26 cellular contexts compared by ENCODE assay signal in the genomic region with DNA sequence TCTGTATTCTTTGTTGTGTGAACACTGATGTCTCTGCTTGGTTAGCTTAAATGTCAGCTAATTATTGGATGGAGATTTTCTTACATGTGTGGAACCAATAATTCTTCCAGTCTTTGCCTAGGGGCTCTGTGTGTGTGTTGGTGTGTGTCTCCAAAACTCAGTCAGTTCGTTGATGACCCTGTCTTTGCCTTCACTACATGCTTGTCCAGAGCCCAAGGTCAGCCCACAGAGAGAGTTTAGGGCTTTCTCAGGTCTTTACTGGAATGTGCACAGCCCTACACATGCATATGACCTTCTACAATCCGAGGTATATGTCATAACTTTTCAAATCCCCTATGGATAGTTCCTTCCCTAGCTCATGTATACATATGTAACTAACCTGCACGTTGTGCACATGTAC.
"Had no signal": no experiment of that assay in that cellular context is flagged by ENCODE, and none has a peak within 500 bp of the region (broad histone marks: within the 10 kb centered on the region; RNA-seq: fewer than 3 reads in every experiment).

No MANE protein-coding gene starts in this region.

- DNase-seq: stimulated activated CD4-positive, alpha-beta T cell treated with anti-CD3 and anti-CD28 coated beads, Interleukin-2, amount 100 ng/mL, for 48 hours; stimulated activated CD4-positive, alpha-beta T cell treated with anti-CD3 and anti-CD28 coated beads, Interleukin-4, amount 100 ng/mL, for 1 hour; stimulated activated CD4-positive, alpha-beta T cell treated with anti-CD3 and anti-CD28 coated beads, Interleukin-4, amount 100 ng/mL, for 24 hours; stimulated activated CD4-positive, alpha-beta T cell treated with anti-CD3 and anti-CD28 coated beads, Interleukin-4, amount 100 ng/mL, for 4 hours; stimulated activated CD8-positive, alpha-beta memory T cell treated with anti-CD3 and anti-CD28 coated beads, Interleukin-4, amount 100 ng/mL, for 48 hours; stimulated activated naive B cell treated with anti-CD40 and anti-IgM and Interleukin-4, amounts not matched to agents 10 μg/mL and 1 μg/mL and 100 μg/mL, for 72 hours; stimulated activated naive CD4-positive, alpha-beta T cell treated with Interleukin-2 at 50 U/mL for 16 hours; stimulated activated naive CD8-positive, alpha-beta T cell treated with anti-CD3 and anti-CD28 coated beads, Interleukin-15, amount 100 ng/mL, for 72 hours; stimulated activated naive CD8-positive, alpha-beta T cell treated with anti-CD3 and anti-CD28 coated beads, Interleukin-15, Interleukin-2, amounts not matched to agents 100 U/mL and 50 U/mL, for 24 hours; stomach; substantia nigra; testis; thyroid gland; tibial artery; transverse colon; trophoblast cell; upper lobe of right lung; uterus had no signal

- H3K27me3 ChIP-seq: stomach, suprapubic skin, testis, thyroid gland, tibial artery, tibial nerve, transverse colon, upper lobe of left lung, upper lobe of right lung, uterus, vagina had no signal

- H3K27ac ChIP-seq: stomach, suprapubic skin, testis, thoracic aorta, thyroid gland, tibial artery, tibial nerve, transverse colon, upper lobe of left lung, upper lobe of right lung, uterus, vagina had no signal

- H3K36me3 ChIP-seq: stomach, suprapubic skin, thoracic aorta, thyroid gland, tibial artery, tibial nerve, transverse colon, upper lobe of left lung, upper lobe of right lung, uterus, vagina had no signal

- ATAC-seq: stimulated activated effector memory CD8-positive, alpha-beta T cell treated with anti-CD3 and anti-CD28 coated beads, Interleukin-12 subunit alpha, Interleukin-12 subunit beta, amount 100 ng/mL, for 72 hours; stimulated activated memory B cell treated with anti-CD40 and anti-IgM and Interleukin-4, amounts not matched to agents 10 μg/mL and 1 μg/mL and 100 μg/mL, for 72 hours; stimulated activated naive B cell treated with anti-CD40 and anti-IgM and Interleukin-4, amounts not matched to agents 10 μg/mL and 1 μg/mL and 100 μg/mL, for 72 hours; stimulated activated naive CD8-positive, alpha-beta T cell treated with anti-CD3 and anti-CD28 coated beads, Interleukin-15, amount 100 ng/mL, for 72 hours; stimulated activated naive CD8-positive, alpha-beta T cell treated with anti-CD3 and anti-CD28 coated beads, Interleukin-15, Interleukin-2, amounts not matched to agents 100 U/mL and 50 U/mL, for 24 hours; upper lobe of right lung had no signal

- H3K4me3 ChIP-seq: stomach, suprapubic skin, testis, thoracic aorta, thyroid gland, tibial artery, tibial nerve, transverse colon, upper lobe of left lung, upper lobe of right lung, uterus, vagina had no signal

- H3K4me1 ChIP-seq: stomach, suprapubic skin, testis, thyroid gland, tibial artery, tibial nerve, transverse colon, upper lobe of left lung, upper lobe of right lung, uterus, vagina had no signal

- H3K9me3 ChIP-seq: stomach, testis, thoracic aorta, upper lobe of right lung, uterus, vagina had no signal

- FAIRE-seq: urothelium cell line had no signal
